27 cellular contexts compared by ENCODE assay signal in genomic region chr18:68759308-68759707, GRCh38.
"Had no signal": no experiment of that assay in that cellular context is flagged by ENCODE, and none has a peak within 500 bp of the region (broad histone marks: within the 10 kb centered on the region; RNA-seq: fewer than 3 reads in every experiment).

No MANE protein-coding gene starts in this region.

- H3K36me3 ChIP-seq: left lung, lower lobe of right lung, pancreas, prostate gland, sigmoid colon, spleen, suprapubic skin, thoracic aorta, tibial artery, uterus had no signal

- FAIRE-seq: islet of Langerhans, kidney, pancreas, small intestine had no signal

- H3K9me3 ChIP-seq: pancreas, prostate gland, uterus had no signal

- H3K4me1 ChIP-seq: left lung, lower lobe of right lung, pancreas, prostate gland, sigmoid colon, spleen, suprapubic skin, tibial artery, uterus had no signal

- H3K27me3 ChIP-seq: left lung, pancreas, sigmoid colon, spleen, suprapubic skin, tibial artery, uterus had no signal

- H3K4me3 ChIP-seq: left lung, lower lobe of right lung, pancreas, prostate gland, sigmoid colon, spleen, suprapubic skin, thoracic aorta, tibial artery, uterus had no signal

- ATAC-seq: left colon; left lung; lower lobe of right lung; naive thymus-derived CD8-positive, alpha-beta T cell; pancreas; right cardiac atrium; stimulated activated effector memory CD8-positive, alpha-beta T cell treated with anti-CD3 and anti-CD28 coated beads, Interleukin-12 subunit alpha, Interleukin-12 subunit beta, amount 100 ng/mL, for 72 hours had no signal

- DNase-seq: hypothalamus; immature natural killer cell; kidney; left colon; left lung; lower lobe of right lung; mammary epithelial cell; mesenchymal stem cell; naive thymus-derived CD8-positive, alpha-beta T cell; nucleus accumbens; pancreas; posterior cingulate gyrus; retina; right cardiac atrium; sigmoid colon; small intestine; spleen; stimulated activated CD4-positive, alpha-beta T cell treated with anti-CD3 and anti-CD28 coated beads, Interleukin-4, amount 100 ng/mL, for 24 hours; stimulated activated naive CD4-positive, alpha-beta T cell; tibial artery; trophoblast cell; uterus had no signal

- H3K27ac ChIP-seq: left lung, lower lobe of right lung, pancreas, prostate gland, sigmoid colon, spleen, suprapubic skin, thoracic aorta, tibial artery, uterus had no signal
